Comparison of ENCODE assay signal across 23 cellular contexts in the genomic region with DNA sequence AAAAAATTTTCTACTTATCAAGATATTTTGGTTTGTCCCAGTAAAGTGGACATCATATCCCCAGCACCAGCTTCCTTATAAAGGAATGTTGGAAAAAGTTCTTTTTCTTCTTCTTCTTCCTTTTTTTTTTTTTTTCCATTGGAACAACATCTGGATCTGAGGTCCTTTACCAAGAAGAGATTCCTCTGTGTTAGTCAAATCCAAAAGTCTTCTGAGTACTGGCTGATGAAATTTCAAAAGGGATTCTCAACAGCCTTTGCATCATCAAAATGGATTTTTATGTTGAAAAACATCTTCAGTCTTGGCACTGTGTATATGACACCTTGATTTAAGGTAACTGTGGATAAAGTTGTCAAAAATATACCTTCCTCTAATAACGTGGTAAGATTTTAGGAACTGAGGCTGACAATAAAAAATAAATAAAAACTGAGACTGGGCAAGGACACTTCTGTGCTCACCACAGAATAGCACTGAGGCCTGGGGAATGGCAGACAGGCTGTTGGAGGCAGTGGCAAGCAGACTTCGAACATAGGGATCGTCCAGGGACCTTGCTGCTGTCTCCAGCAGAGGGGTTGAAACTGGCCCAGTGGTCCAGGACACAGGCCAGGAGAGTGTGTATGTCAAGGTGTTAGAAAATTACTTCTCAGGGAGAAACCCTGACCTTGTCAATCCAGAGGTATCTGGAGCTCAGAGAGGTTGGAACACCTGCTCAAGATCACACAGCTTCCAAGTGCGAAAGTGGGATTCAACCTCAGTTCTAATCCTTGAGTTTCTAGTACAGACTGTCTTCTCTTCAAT.
"Had no signal": no experiment of that assay in that cellular context is flagged by ENCODE, and none has a peak within 500 bp of the region (broad histone marks: within the 10 kb centered on the region; RNA-seq: fewer than 3 reads in every experiment).

No MANE protein-coding gene starts in this region.

- ATAC-seq: activated CD4-positive, CD25-positive, alpha-beta regulatory T cell treated with anti-CD3 and anti-CD28 coated beads, Interleukin-2, amount 50 U/mL, for 24 hours; activated CD8-positive, alpha-beta memory T cell treated with anti-CD3 and anti-CD28 coated beads, Interleukin-2, amount 10 ng/mL, durations not matched to agents 7 days and 5 days; activated CD8-positive, alpha-beta T cell treated with anti-CD3 and anti-CD28 coated beads for 36 hours; activated naive CD8-positive, alpha-beta T cell treated with anti-CD3 and anti-CD28 coated beads, Interleukin-2, amount 50 U/mL, for 24 hours; foreskin keratinocyte; left lobe of liver; lower lobe of right lung; stimulated activated naive CD8-positive, alpha-beta T cell treated with anti-CD3 and anti-CD28 coated beads, Interleukin-15, Interleukin-2, amounts not matched to agents 100 U/mL and 50 U/mL, for 24 hours; upper lobe of right lung had no signal

- H3K79me2 ChIP-seq: hepatocyte had no signal

- H3K9ac ChIP-seq: neural progenitor cell had no signal

- H3K36me3 ChIP-seq: brain microvascular endothelial cell, colonic mucosa, lower lobe of right lung, neural progenitor cell, upper lobe of right lung had no signal

- H3K4me1 ChIP-seq: colonic mucosa, foreskin keratinocyte, neural progenitor cell, upper lobe of right lung had no signal

- H3K27ac ChIP-seq: brain microvascular endothelial cell, colonic mucosa, foreskin keratinocyte, hepatocyte, lower lobe of right lung, neural progenitor cell, upper lobe of right lung, VCaP had no signal

- DNase-seq: activated CD4-positive, alpha-beta T cell treated with anti-CD3 and anti-CD28 coated beads, Interleukin-2, amount 10 ng/mL, durations not matched to agents 7 days and 5 days; activated CD8-positive, alpha-beta memory T cell treated with anti-CD3 and anti-CD28 coated beads, Interleukin-2, amount 10 ng/mL, durations not matched to agents 7 days and 5 days; activated CD8-positive, alpha-beta T cell treated with anti-CD3 and anti-CD28 coated beads for 36 hours; activated naive CD4-positive, alpha-beta T cell treated with anti-CD3 and anti-CD28 coated beads, Interleukin-2, amount 50 U/mL, for 16 hours; activated naive CD8-positive, alpha-beta T cell treated with anti-CD3 and anti-CD28 coated beads, Interleukin-2, amount 50 U/mL, for 24 hours; activated T-cell treated with anti-CD3 and anti-CD28 coated beads for 4 hours; anterior cingulate cortex; brain microvascular endothelial cell; colonic mucosa; endodermal cell; foreskin keratinocyte; glutamatergic neuron; immature natural killer cell; naive B cell; stimulated activated CD4-positive, alpha-beta T cell treated with anti-CD3 and anti-CD28 coated beads, Interleukin-4, amount 100 ng/mL, for 4 hours; stimulated activated naive CD8-positive, alpha-beta T cell treated with anti-CD3 and anti-CD28 coated beads, Interleukin-15, Interleukin-2, amounts not matched to agents 100 U/mL and 50 U/mL, for 24 hours; upper lobe of right lung had no signal

- H2AFZ ChIP-seq: hepatocyte, neural progenitor cell had no signal

- H3K27me3 ChIP-seq: colonic mucosa, hepatocyte, neural progenitor cell, upper lobe of right lung had no signal

- H3K4me3 ChIP-seq: colonic mucosa, hepatocyte, lower lobe of right lung, neural progenitor cell, upper lobe of right lung had no signal

- H3K4me2 ChIP-seq: hepatocyte, neural progenitor cell had no signal

- H3K9me3 ChIP-seq: colonic mucosa, lower lobe of right lung, upper lobe of right lung had no signal
